Comparison of ENCODE assay signal across 8 cellular contexts in the genomic region with DNA sequence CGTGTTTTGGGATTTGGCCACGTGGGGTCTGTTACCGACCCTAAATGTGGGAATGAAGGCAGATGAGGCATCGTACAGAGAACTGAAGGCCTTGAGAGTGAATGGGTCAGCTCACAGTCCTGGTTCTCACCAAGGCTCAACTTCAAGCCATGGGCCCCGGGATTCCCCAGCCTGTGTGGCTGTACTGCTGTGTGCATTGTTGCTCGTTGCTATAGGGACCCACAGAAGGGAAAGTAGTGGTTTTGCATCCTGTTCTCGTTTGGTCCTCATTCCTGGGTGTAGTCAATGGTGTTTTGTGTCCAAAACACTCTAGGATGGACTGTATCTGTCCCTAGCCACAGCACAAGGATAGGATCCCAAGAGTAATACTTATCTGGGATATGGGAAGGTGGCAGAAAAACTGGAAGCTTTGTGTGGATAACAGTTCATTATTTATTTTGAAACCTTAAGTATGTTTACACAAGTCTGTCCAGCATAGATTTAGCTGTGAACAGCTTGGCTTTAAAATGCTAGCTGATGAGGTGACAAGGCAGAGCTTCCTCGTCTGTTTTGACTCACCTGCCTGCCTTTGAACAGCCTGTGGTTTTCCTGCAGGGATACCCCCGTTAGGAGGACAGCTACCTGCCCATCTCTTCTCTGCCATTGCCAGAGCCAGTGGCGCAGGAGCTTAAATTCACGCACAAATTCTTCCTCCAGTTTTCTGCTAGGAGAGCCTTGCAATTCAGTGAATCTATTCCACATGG.
A peak's percentile ranks its signal among the peaks of the same experiment; 100 is the strongest.
DNase-seq lines count a peak whose midpoint lies in the region; ATAC-seq and TF ChIP-seq lines count a peak whose summit lies in the region.

No MANE protein-coding gene starts in this region.

- H3K27ac Mint-ChIP-seq in memory B cell (peak overlapping the region; percentile 86), progenitor cell of endocrine pancreas (no peak overlapping the region)

- no peaks in the 10 kb centered on the region for H3K9me3 Mint-ChIP-seq in memory B cell
- H3K9me3 Mint-ChIP-seq in progenitor cell of endocrine pancreas (ENCODE audit: low read depth): no peaks in the 10 kb centered on the region

- TF ChIP-seq CTCF in progenitor cell of endocrine pancreas (IDR thresholded peaks at IDR 0.05; ENCODE audit: unreplicated experiment): no peak

- ATAC-seq in HG02759 (IDR thresholded peaks at IDR 0.05; ENCODE audit: unreplicated experiment) (peak; percentile 99), SK-N-SH treated with all-trans-retinoic acid at 6 μM for 48 hours (peak; percentile 6; the same call in 2 of the 3 replicates), memory B cell (ENCODE audit: low read depth) (peak; percentile 92)

- H3K36me3 Mint-ChIP-seq in memory B cell (no peaks in the 10 kb centered on the region), progenitor cell of endocrine pancreas (ENCODE audit: insufficient read depth) (peaks cover 18% of the 10 kb centered on the region)

- H3K4me1 Mint-ChIP-seq in memory B cell (peaks cover 2% of the 10 kb centered on the region), progenitor cell of endocrine pancreas (ENCODE audit: low read depth) (peaks cover 10% of the 10 kb centered on the region)

- H3K4me3 Mint-ChIP-seq in memory B cell: no peak overlapping the region
- no peak overlapping the region for H3K4me3 Mint-ChIP-seq in progenitor cell of endocrine pancreas (ENCODE audit: low read depth)

- H3K27me3 Mint-ChIP-seq in memory B cell (peaks cover 4% of the 10 kb centered on the region), progenitor cell of endocrine pancreas (no peaks in the 10 kb centered on the region)

- DNase-seq in NCI-H510A treated with DMSO at 0.1 percent for 48 hours (lab: John Stamatoyannopoulos, UW) (peak; percentile 9), NCI-H510A (lab: John Stamatoyannopoulos, UW) (no peak), memory B cell (ENCODE audit: low spot score in 2 of 2) (peak in 1 of 2 donors; percentile 16), hippocampal formation (lab: John Stamatoyannopoulos, UW) (no peak), progenitor cell of endocrine pancreas (ENCODE audit: low spot score, unreplicated experiment) (no peak)
- no peak for DNase-seq in activated effector memory CD4-positive, alpha-beta T cell treated with anti-CD3 and anti-CD28 coated beads, Interleukin-2, amount 50 U/mL, for 16 hours

TF ChIP-seq in SK-N-SH treated with all-trans-retinoic acid at 6 μM for 48 hours, 23 proteins besides CTCF, POLR2A, EP300 and RAD21:
- TF ChIP-seq RARB (CRISPR knock-in tag; IDR thresholded peaks at IDR 0.05): no peak
- no peak for TF ChIP-seq CSRNP3 (CRISPR knock-in tag; IDR thresholded peaks at IDR 0.05)
- TF ChIP-seq PPARA (CRISPR knock-in tag; IDR thresholded peaks at IDR 0.05; ENCODE audit: borderline replicate concordance): no peak
- TF ChIP-seq, protein P1, sequence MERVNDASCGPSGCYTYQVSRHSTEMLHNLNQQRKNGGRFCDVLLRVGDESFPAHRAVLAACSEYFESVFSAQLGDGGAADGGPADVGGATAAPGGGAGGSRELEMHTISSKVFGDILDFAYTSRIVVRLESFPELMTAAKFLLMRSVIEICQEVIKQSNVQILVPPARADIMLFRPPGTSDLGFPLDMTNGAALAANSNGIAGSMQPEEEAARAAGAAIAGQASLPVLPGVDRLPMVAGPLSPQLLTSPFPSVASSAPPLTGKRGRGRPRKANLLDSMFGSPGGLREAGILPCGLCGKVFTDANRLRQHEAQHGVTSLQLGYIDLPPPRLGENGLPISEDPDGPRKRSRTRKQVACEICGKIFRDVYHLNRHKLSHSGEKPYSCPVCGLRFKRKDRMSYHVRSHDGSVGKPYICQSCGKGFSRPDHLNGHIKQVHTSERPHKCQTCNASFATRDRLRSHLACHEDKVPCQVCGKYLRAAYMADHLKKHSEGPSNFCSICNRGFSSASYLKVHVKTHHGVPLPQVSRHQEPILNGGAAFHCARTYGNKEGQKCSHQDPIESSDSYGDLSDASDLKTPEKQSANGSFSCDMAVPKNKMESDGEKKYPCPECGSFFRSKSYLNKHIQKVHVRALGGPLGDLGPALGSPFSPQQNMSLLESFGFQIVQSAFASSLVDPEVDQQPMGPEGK (CRISPR knock-in tag; IDR thresholded peaks at IDR 0.05; ENCODE audit: borderline replicate concordance): no peak

Comparison
In these comparisons a context has a peak if more than half of its experiments do, and no peak if none do; other contexts are left out.
1. ATAC-seq: peak in every context shown above with its lines; median percentile 99 in HG02759; 92 in memory B cell; 6 in SK-N-SH treated with all-trans-retinoic acid at 6 μM for 48 hours.